Comparison of ENCODE assay signal across 34 cellular contexts in genomic region chr2:40355451-40355850, GRCh38.
A peak's percentile ranks its signal among the peaks of the same experiment; 100 is the strongest.
DNase-seq lines count a peak whose midpoint lies in the region; ATAC-seq, FAIRE-seq and TF ChIP-seq lines count a peak whose summit lies in the region.
"Had no signal": no experiment of that assay in that cellular context is flagged by ENCODE, and none has a peak within 500 bp of the region (broad histone marks: within the 10 kb centered on the region; RNA-seq: fewer than 3 reads in every experiment).

No MANE protein-coding gene starts in this region.

- no peak overlapping the region for H2AFZ ChIP-seq in IMR-90 (replicated peaks; ENCODE audit: low read length, poor library complexity)

- H4K20me1 ChIP-seq in IMR-90 (ENCODE audit: insufficient read depth, low read length): no peaks in the 10 kb centered on the region
- H4K20me1 ChIP-seq: BLaER1 had no signal

- peaks cover 22% of the 10 kb centered on the region for H3K4me1 ChIP-seq in cardiac muscle cell (ENCODE audit: low read depth)
- peaks cover 6% of the 10 kb centered on the region for H3K4me1 ChIP-seq in right cardiac atrium (ENCODE audit: control insufficient read depth, insufficient read depth, low read length)
- peaks cover 15% of the 10 kb centered on the region for H3K4me1 ChIP-seq in IMR-90 (ENCODE audit: control insufficient read depth, insufficient read depth, low read length)
- H3K4me1 ChIP-seq: A549, Caco-2 had no signal

- H2BK5ac ChIP-seq in IMR-90 (ENCODE audit: low read depth, low read length, poor library complexity, severe bottlenecking): no peak overlapping the region

- no peak for DNase-seq in cardiac muscle cell (ENCODE audit: low read depth in 1 of 2, low spot score in 1 of 2)
- no peak for DNase-seq in right cardiac atrium
- DNase-seq in IMR-90: no peak
- DNase-seq in RPMI7951 (ENCODE audit: low read depth): peak; percentile 59
- no peak for DNase-seq in nucleus accumbens (lab: John Stamatoyannopoulos, UW)
- DNase-seq in NCI-H146 (lab: John Stamatoyannopoulos, UW): no peak
- DNase-seq: 8988T; ACHN; AML-193; BE2C; C1 segment of cervical spinal cord; Caco-2; Calu3; CD4-positive, alpha-beta memory T cell; CD4-positive, alpha-beta T cell; CD4-positive, CD25-positive, alpha-beta regulatory T cell; CD8-positive, alpha-beta memory T cell; CD8-positive, alpha-beta T cell; COR-L47; DMS 273 treated with DMSO at 0.1 percent for 48 hours; DMS153; DMS53; DMS79; DMS79 treated with DMSO at 0.1 percent for 48 hours; DND-41; EL had no signal

- H3K79me1 ChIP-seq in IMR-90 (ENCODE audit: low read depth in 1 of 2, low read length in 2 of 2): peaks cover 35 to 68% of the 10 kb centered on the region in 2 experiments

- H4K91ac ChIP-seq in IMR-90 (ENCODE audit: insufficient read depth, low read depth, low read length): no peak overlapping the region; the same call in 1 of the 2 replicates

- BruUV-seq in IMR-90 (replicated peaks; lab: Mats Ljungman, UMichigan): no TSS peak

- no peak overlapping the region for H3K4me3 ChIP-seq in cardiac muscle cell
- no peak overlapping the region for H3K4me3 ChIP-seq in right cardiac atrium (ENCODE audit: low read length)
- no peak overlapping the region for H3K4me3 ChIP-seq in IMR-90 (ENCODE audit: insufficient read depth, low read depth, low read length)
- H3K4me3 ChIP-seq: A549; BLaER1; BLaER1 treated with 17β-estradiol and CSF1 and Interleukin-3, amounts not matched to agents 10 nM and 100 nM had no signal

- in situ Hi-C loops in IMR-90 (cut with MboI; ENCODE audit: low sequenced_read_pairs): no loop called here

- ATAC-seq in right cardiac atrium (no peak), IMR-90 (ENCODE audit: low read depth) (no peak), HG03342 (IDR thresholded peaks at IDR 0.05; ENCODE audit: unreplicated experiment) (no peak)
- ATAC-seq: A549; CD8-positive, alpha-beta T cell had no signal

- peak overlapping the region; percentile 69; the same call in 1 of the 2 replicates for H3K23ac ChIP-seq in IMR-90 (ENCODE audit: low read depth, low read length)

- peak overlapping the region; percentile 82; the same call in 2 of the 3 replicates for H2BK15ac ChIP-seq in IMR-90 (ENCODE audit: low read depth, low read length)

- no peak for TF ChIP-seq POLR2A in IMR-90 (IDR thresholded peaks at IDR 0.05; ENCODE audit: low read depth, low read length)

- POLR2A ChIA-PET in IMR-90 (lab: Charles Lee; ENCODE audit: unreplicated experiment): no interaction called here

- H3K9ac ChIP-seq in IMR-90 (ENCODE audit: low read depth, low read length): no peak overlapping the region
- H3K9ac ChIP-seq: BLaER1; BLaER1 treated with 17β-estradiol and CSF1 and Interleukin-3, amounts not matched to agents 10 nM and 100 nM had no signal

- peaks cover 15% of the 10 kb centered on the region for H3K9me1 ChIP-seq in IMR-90 (ENCODE audit: insufficient read depth, low read length)

- peak overlapping the region; percentile 26; the same call in 1 of the 2 replicates for H3K4ac ChIP-seq in IMR-90 (ENCODE audit: low read depth, low read length)

- no peak for TF ChIP-seq CTCF in cardiac muscle cell (IDR thresholded peaks at IDR 0.05; ENCODE audit: low read depth, low read length)
- no peak for TF ChIP-seq CTCF in IMR-90 (conservative IDR thresholded peaks at IDR 0.05; ENCODE audit: low read depth, low read length)

- peak; percentile 91 for FAIRE-seq in G401.6 (lab: Jason Lieb, UNC)
- FAIRE-seq: A204.1, A549 had no signal

- no peak overlapping the region; the same call in 1 of the 2 replicates for H2BK20ac ChIP-seq in IMR-90 (ENCODE audit: low read depth, low read length)

- peak overlapping the region; percentile 11; the same call in 1 of the 2 replicates for H4K5ac ChIP-seq in IMR-90 (ENCODE audit: low read depth, low read length)

- H3K9me3 ChIP-seq in cardiac muscle cell (ENCODE audit: low read depth) (no peaks in the 10 kb centered on the region), right cardiac atrium (ENCODE audit: control insufficient read depth, low read length) (no peaks in the 10 kb centered on the region), IMR-90 (ENCODE audit: control insufficient read depth, insufficient read depth, low read length) (no peaks in the 10 kb centered on the region)
- H3K9me3 ChIP-seq: A549; BE2C; BLaER1; BLaER1 treated with 17β-estradiol and CSF1 and Interleukin-3, amounts not matched to agents 10 nM and 100 nM; Caco-2 had no signal

- H2BK120ac ChIP-seq in IMR-90 (ENCODE audit: low read depth, low read length): peak overlapping the region; percentile 27

- no peak for TF ChIP-seq RAD21 in IMR-90 (IDR thresholded peaks at IDR 0.05; ENCODE audit: low read length)

- no peak overlapping the region for H3K4me2 ChIP-seq in IMR-90 (ENCODE audit: low read depth, low read length)
- H3K4me2 ChIP-seq: A549; BLaER1; BLaER1 treated with 17β-estradiol and CSF1 and Interleukin-3, amounts not matched to agents 10 nM and 100 nM had no signal

- intact Hi-C loops in right cardiac atrium (cut with DNase I): no loop called here
- intact Hi-C loops in IMR-90 (cut with micrococcal nuclease): no loop called here

- no peaks in the 10 kb centered on the region for H3K36me3 ChIP-seq in cardiac muscle cell
- H3K36me3 ChIP-seq in IMR-90 (ENCODE audit: control insufficient read depth, insufficient read depth, low read length): no peaks in the 10 kb centered on the region
- H3K36me3 ChIP-seq: BE2C had no signal

- no peak overlapping the region for H2AK9ac ChIP-seq in IMR-90 (replicated peaks; ENCODE audit: low read depth, low read length, poor library complexity)

- H4K8ac ChIP-seq in IMR-90 (ENCODE audit: low read depth in 2 of 2, low read length in 2 of 2): no peak overlapping the region

- WGBS in right cardiac atrium: 88% methylated on average over 3 of the region's 3 CpGs
- WGBS in IMR-90 (ENCODE audit: extremely low coverage in 2 of 2, insufficient read length in 1 of 2), 2 experiments: no CpG with 5 or more reads among the region's 3 CpGs

- H3K14ac ChIP-seq in IMR-90 (replicated peaks; ENCODE audit: low read depth, low read length): peak overlapping the region; percentile 62; the same call in 1 of the 2 replicates

- dilution Hi-C loops in IMR-90 (cut with HindIII; ENCODE audit: low sequenced_read_pairs, unreplicated experiment): no loop called here

- H3K27ac ChIP-seq in cardiac muscle cell (peak overlapping the region; percentile 53), right cardiac atrium (ENCODE audit: low read length) (no peak overlapping the region), IMR-90 (ENCODE audit: insufficient read depth, low read length) (no peak overlapping the region)
- H3K27ac ChIP-seq: 22Rv1; A549; BLaER1; BLaER1 treated with 17β-estradiol and CSF1 and Interleukin-3, amounts not matched to agents 10 nM and 100 nM; C4-2B had no signal

- no peaks in the 10 kb centered on the region for H3K27me3 ChIP-seq in cardiac muscle cell
- no peaks in the 10 kb centered on the region for H3K27me3 ChIP-seq in right cardiac atrium (ENCODE audit: control insufficient read depth, insufficient read depth)
- H3K27me3 ChIP-seq in IMR-90 (ENCODE audit: control insufficient read depth, insufficient read depth, low read length): no peaks in the 10 kb centered on the region
- H3K27me3 ChIP-seq: BE2C; BLaER1; BLaER1 treated with 17β-estradiol and CSF1 and Interleukin-3, amounts not matched to agents 10 nM and 100 nM had no signal

- H2AK5ac ChIP-seq in IMR-90 (ENCODE audit: low read depth, low read length): peak overlapping the region; percentile 79; the same call in 1 of the 2 replicates

- H3K18ac ChIP-seq in IMR-90 (ENCODE audit: low read depth, low read length): peak overlapping the region; percentile 31; the same call in 1 of the 2 replicates

- CTCF ChIA-PET in IMR-90 (lab: Yijun Ruan, JAX): no interaction called here

- no peak overlapping the region for H3K56ac ChIP-seq in IMR-90 (ENCODE audit: extremely low read depth, insufficient read depth, low read length)

TF ChIP-seq in IMR-90, 13 proteins besides CTCF, POLR2A, EP300 and RAD21:
- TF ChIP-seq FOS (IDR thresholded peaks at IDR 0.05; ENCODE audit: low read depth, low read length) (no peak), MXI1 (IDR thresholded peaks at IDR 0.05; ENCODE audit: borderline replicate concordance, low read depth, low read length) (no peak), MAZ (IDR thresholded peaks at IDR 0.05; ENCODE audit: borderline replicate concordance, low read depth, low read length) (no peak), NFE2L2 (IDR thresholded peaks at IDR 0.05; ENCODE audit: low read depth, low read length) (no peak), ELK1 (IDR thresholded peaks at IDR 0.05; ENCODE audit: borderline replicate concordance, low read depth, low read length) (no peak), USF2 (IDR thresholded peaks at IDR 0.05; ENCODE audit: low read depth, low read length) (no peak), BHLHE40 (IDR thresholded peaks at IDR 0.05; ENCODE audit: low read depth, low read length) (no peak), CHD1 (IDR thresholded peaks at IDR 0.05; ENCODE audit: low read depth, low read length) (no peak), RFX5 (IDR thresholded peaks at IDR 0.05; ENCODE audit: low read depth, low read length) (no peak), CEBPB (IDR thresholded peaks at IDR 0.05; ENCODE audit: low read depth, low read length) (no peak)
TF ChIP-seq in IMR-90: peak in this region for 0.
